8 cellular contexts compared by ENCODE assay signal in the genomic region with DNA sequence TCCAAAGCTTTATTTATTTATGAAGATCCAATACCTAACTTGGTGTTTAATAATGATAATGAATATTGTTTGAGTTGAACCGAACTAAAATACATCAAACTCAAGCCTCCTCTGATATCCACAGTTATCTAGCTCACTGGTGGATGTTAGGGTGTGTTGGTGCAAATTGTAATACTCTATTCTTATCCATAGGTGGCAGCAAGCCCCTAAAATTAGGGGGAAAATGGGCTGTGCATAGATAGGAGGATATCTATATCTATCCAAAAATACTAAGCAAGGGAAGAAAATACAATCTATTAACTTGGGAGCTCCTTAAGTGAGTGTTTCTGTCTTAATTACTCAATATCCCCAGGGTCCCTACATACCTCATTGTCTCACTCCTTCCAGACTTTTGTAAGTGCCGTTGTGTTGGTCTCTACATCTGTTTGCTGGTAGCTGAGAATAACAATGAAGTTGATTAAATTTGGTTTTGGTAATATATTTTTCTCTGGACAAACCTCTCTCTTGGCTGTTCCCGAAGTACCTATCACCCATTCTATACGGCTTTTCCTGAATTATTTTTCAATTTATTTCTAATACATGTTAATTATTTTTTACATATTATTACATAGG. TPM values are rescaled to one million over a fixed set of nuclear protein-coding genes. Genes with fewer than 3 reads are reported as not detected.
A peak's percentile ranks its signal among the peaks of the same experiment; 100 is the strongest.
DNase-seq lines count a peak whose midpoint lies in the region; ATAC-seq and TF ChIP-seq lines count a peak whose summit lies in the region.

No MANE protein-coding gene starts in this region.

- H3K4me1 Mint-ChIP-seq in activated naive CD4-positive, alpha-beta T cell treated with anti-CD3 and anti-CD28 coated beads, Interleukin-2, amount 10 ng/mL, durations not matched to agents 7 days and 5 days = no peaks in the 10 kb centered on the region

- no peak overlapping the region for H2AFZ ChIP-seq in SK-N-SH (ENCODE audit: low read depth)

- POLR2A ChIA-PET in SK-N-SH (lab: Yijun Ruan, JAX) = no interaction called here

- H3K4me3 Mint-ChIP-seq in activated naive CD4-positive, alpha-beta T cell treated with anti-CD3 and anti-CD28 coated beads, Interleukin-2, amount 10 ng/mL, durations not matched to agents 7 days and 5 days = no peak overlapping the region

- TF ChIP-seq POLR2A in GM18505 (IDR thresholded peaks at IDR 0.05; ENCODE audit: borderline replicate concordance, extremely low read depth, insufficient read depth, insufficient read length) = no peak

- H3K27me3 ChIP-seq in SK-N-SH (ENCODE audit: insufficient read depth) (no peaks in the 10 kb centered on the region), psoas muscle (ENCODE audit: insufficient read depth in 3 of 3, low read length in 2 of 3) (peaks cover 0 to 2% (median 0%) of the 10 kb centered on the region in 3 donors)

- DNase-seq in AG10803 (ENCODE audit: low read depth) (peak; percentile 27), MV-4-11 (lab: John Stamatoyannopoulos, UW) (peak; percentile 20), SK-N-SH (peak; percentile 68), fibroblast of peridontal ligament (ENCODE audit: extremely low read depth) (peak; percentile 65), psoas muscle (no peak)
- no peak for DNase-seq in activated naive CD4-positive, alpha-beta T cell treated with anti-CD3 and anti-CD28 coated beads, Interleukin-2, amount 10 ng/mL, durations not matched to agents 7 days and 5 days

- no peaks in the 10 kb centered on the region for H3F3A ChIP-seq in SK-N-SH (replicated peaks; ENCODE audit: insufficient read depth)

- no peak for TF ChIP-seq EP300 in SK-N-SH (IDR thresholded peaks at IDR 0.05; ENCODE audit: borderline replicate concordance in 1 of 2, low read depth in 1 of 2, low read length in 1 of 2)

- peaks cover 4% of the 10 kb centered on the region for H3K27me3 Mint-ChIP-seq in activated naive CD4-positive, alpha-beta T cell treated with anti-CD3 and anti-CD28 coated beads, Interleukin-2, amount 10 ng/mL, durations not matched to agents 7 days and 5 days

- H3K27ac ChIP-seq in SK-N-SH (ENCODE audit: low read depth in 2 of 2, low read length in 1 of 2) (no peak overlapping the region), psoas muscle (no peak overlapping the region)

- H3K9me2 ChIP-seq in SK-N-SH = no peaks in the 10 kb centered on the region

- H3K4me1 ChIP-seq in SK-N-SH (ENCODE audit: control insufficient read depth in 1 of 2, insufficient read depth in 2 of 2, low read depth in 1 of 2, low read length in 1 of 2) (no peaks in the 10 kb centered on the region; a peak in 1 of 4 replicates), psoas muscle (no peaks in the 10 kb centered on the region)

- no peaks in the 10 kb centered on the region for H3K79me2 ChIP-seq in SK-N-SH (ENCODE audit: insufficient read depth)

- H3K9ac ChIP-seq in SK-N-SH = no peak overlapping the region

- H3K9me3 Mint-ChIP-seq in activated naive CD4-positive, alpha-beta T cell treated with anti-CD3 and anti-CD28 coated beads, Interleukin-2, amount 10 ng/mL, durations not matched to agents 7 days and 5 days = no peaks in the 10 kb centered on the region

- peak; percentile 93 for TF ChIP-seq RAD21 in SK-N-SH (IDR thresholded peaks at IDR 0.05; ENCODE audit: low read length)

- H3K36me3 ChIP-seq in SK-N-SH (replicated peaks in 1 of 2; ENCODE audit: control insufficient read depth in 1 of 2, insufficient read depth in 2 of 2, low read length in 1 of 2) (no peaks in the 10 kb centered on the region), psoas muscle (ENCODE audit: insufficient read depth in 1 of 2, low read depth in 1 of 2) (no peaks in the 10 kb centered on the region)

- TF ChIP-seq CTCF in AG10803 (conservative IDR thresholded peaks at IDR 0.05; ENCODE audit: low read length) (peak; percentile 68), SK-N-SH (IDR thresholded peaks at IDR 0.05) (peak; percentile 97), psoas muscle (IDR thresholded peaks at IDR 0.05) (peak; percentile 28)

- intact Hi-C loops in psoas muscle (cut with DNase I) = no loop called here

- no peaks in the 10 kb centered on the region for H3K9me3 ChIP-seq in SK-N-SH
- no peaks in the 10 kb centered on the region for H3K9me3 ChIP-seq in psoas muscle

- ATAC-seq in GM18505 (IDR thresholded peaks at IDR 0.05; ENCODE audit: unreplicated experiment) (peak; percentile 98), HG02678 (IDR thresholded peaks at IDR 0.05; ENCODE audit: unreplicated experiment) (peak; percentile 99), psoas muscle (no peak)

- CTCF ChIA-PET in SK-N-SH (lab: Yijun Ruan, JAX) = interaction anchor here (0.5 to 7.7 kb wide), 69 partner anchors 8 to 804 kb away, joined by 3 to 160 read pairs (median 5); partner anchors contain the start of gene VWDE
- CTCF ChIA-PET in activated naive CD4-positive, alpha-beta T cell treated with anti-CD3 and anti-CD28 coated beads, Interleukin-2, amount 10 ng/mL, durations not matched to agents 7 days and 5 days (lab: Charles Lee) = interaction anchor here (0.6 to 3.5 kb wide), 30 partner anchors 10 to 389 kb away, joined by 3 to 83 read pairs (median 4); partner anchors contain the start of genes TMEM106B and VWDE

- no peak overlapping the region for H3K27ac Mint-ChIP-seq in activated naive CD4-positive, alpha-beta T cell treated with anti-CD3 and anti-CD28 coated beads, Interleukin-2, amount 10 ng/mL, durations not matched to agents 7 days and 5 days

- WGBS in SK-N-SH (ENCODE audit: low lambda C conversion rate) = 18% methylated on average over 4 of the region's 4 CpGs
- WGBS in psoas muscle, 3 donors = 39 to 57% (median 40%) methylated on average over 4 of the region's 4 CpGs

- H3K4me3 ChIP-seq in AG10803 (ENCODE audit: low read length) (no peak overlapping the region), SK-N-SH (ENCODE audit: low read depth in 2 of 2, low read length in 1 of 2) (no peak overlapping the region), psoas muscle (no peak overlapping the region)

- no peaks in the 10 kb centered on the region for H3K36me3 Mint-ChIP-seq in activated naive CD4-positive, alpha-beta T cell treated with anti-CD3 and anti-CD28 coated beads, Interleukin-2, amount 10 ng/mL, durations not matched to agents 7 days and 5 days

- no peaks in the 10 kb centered on the region for H4K20me1 ChIP-seq in SK-N-SH (ENCODE audit: insufficient read depth)

- no peak overlapping the region for H3K4me2 ChIP-seq in SK-N-SH

TF ChIP-seq in SK-N-SH, 30 proteins besides CTCF, POLR2A, EP300 and RAD21:
- TF ChIP-seq, protein P1, sequence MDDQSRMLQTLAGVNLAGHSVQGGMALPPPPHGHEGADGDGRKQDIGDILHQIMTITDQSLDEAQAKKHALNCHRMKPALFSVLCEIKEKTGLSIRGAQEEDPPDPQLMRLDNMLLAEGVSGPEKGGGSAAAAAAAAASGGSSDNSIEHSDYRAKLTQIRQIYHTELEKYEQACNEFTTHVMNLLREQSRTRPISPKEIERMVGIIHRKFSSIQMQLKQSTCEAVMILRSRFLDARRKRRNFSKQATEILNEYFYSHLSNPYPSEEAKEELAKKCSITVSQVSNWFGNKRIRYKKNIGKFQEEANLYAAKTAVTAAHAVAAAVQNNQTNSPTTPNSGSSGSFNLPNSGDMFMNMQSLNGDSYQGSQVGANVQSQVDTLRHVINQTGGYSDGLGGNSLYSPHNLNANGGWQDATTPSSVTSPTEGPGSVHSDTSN (IDR thresholded peaks at IDR 0.05) = no peak
- TF ChIP-seq POLR2AphosphoS5 (IDR thresholded peaks at IDR 0.05; ENCODE audit: low read depth, low read length) (no peak), SMC3 (IDR thresholded peaks at IDR 0.05; ENCODE audit: low read depth, low read length) (peak; percentile 61)

RNA-seq across cellular contexts. Expression of gene VWDE, which starts 55.0 kb away (rescaled TPM):
- polyA plus RNA-seq in SK-N-SH (2012; rRNA removed) (0.03 TPM in 1 of 2 replicates, not detected in the other), psoas muscle (not detected)
- polyA plus RNA-seq in SK-N-SH (2012; cell fraction: cytosol; rRNA removed) = under 0.01 and 0.04 TPM in 2 replicates
- 0.02 and 0.04 TPM in 2 replicates for polyA plus RNA-seq in SK-N-SH (2012; cell fraction: nucleus; rRNA removed)
- total RNA-seq in psoas muscle = under 1 TPM in 1 of 4 donors, not detected in 3; 0.05 TPM

Comparison
In these comparisons a context has a peak if more than half of its experiments do, and no peak if none do; other contexts are left out.
1. DNase-seq: peak in AG10803 (single experiment), MV-4-11 (single experiment), SK-N-SH (single experiment) and fibroblast of peridontal ligament (single experiment); none in psoas muscle (0 of 2) and activated naive CD4-positive, alpha-beta T cell treated with anti-CD3 and anti-CD28 coated beads, Interleukin-2, amount 10 ng/mL, durations not matched to agents 7 days and 5 days (single experiment).
2. CTCF ChIP-seq: peak in every context shown above with its lines; median percentile 97 in SK-N-SH; 68 in AG10803; 28 in psoas muscle.
3. ATAC-seq: peak in GM18505 (single experiment) and HG02678 (single experiment); none in psoas muscle (0 of 4).